29 cellular contexts compared by ENCODE assay signal in the genomic region with DNA sequence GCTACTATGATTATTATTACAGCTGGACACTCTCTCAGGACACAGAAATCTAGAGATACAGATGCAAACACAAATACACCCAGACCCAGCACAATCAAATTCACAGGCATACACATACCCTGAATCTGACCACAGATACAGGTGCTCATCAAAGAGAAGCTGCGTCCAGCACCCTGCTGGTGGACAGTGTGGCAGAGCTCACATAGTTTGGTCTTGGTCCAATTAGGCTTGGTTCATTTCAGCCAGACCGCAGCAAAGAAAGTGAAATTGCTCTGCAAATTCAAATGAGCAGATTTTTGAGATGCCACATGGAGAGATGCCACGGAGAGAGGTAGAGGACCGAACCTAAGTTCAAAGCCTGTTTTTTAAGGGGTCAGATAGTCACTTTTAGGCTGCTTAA. TPM values are rescaled to one million over a fixed set of nuclear protein-coding genes. Genes with fewer than 3 reads are reported as not detected.
"Had no signal": no experiment of that assay in that cellular context is flagged by ENCODE, and none has a peak within 500 bp of the region (broad histone marks: within the 10 kb centered on the region; RNA-seq: fewer than 3 reads in every experiment).

No MANE protein-coding gene starts in this region.

- H3K79me2 ChIP-seq: hepatocyte had no signal

- H3K4me1 ChIP-seq: body of pancreas, gastrocnemius medialis, sigmoid colon, testis, transverse colon had no signal

- H3K4me3 Mint-ChIP-seq: activated CD4-positive, alpha-beta memory T cell treated with anti-CD3 and anti-CD28 coated beads for 36 hours; activated CD4-positive, alpha-beta T cell treated with anti-CD3 and anti-CD28 coated beads, Interleukin-2, amount 10 ng/mL, durations not matched to agents 24 days and 14 days; activated T-cell treated with anti-CD3 and anti-CD28 coated beads, Interleukin-2, amount 50 U/mL, for 4 hours; activated T-helper 17 cell treated with anti-CD3 and anti-CD28 coated beads, Interleukin-2, amount 50 U/mL, for 72 hours; mesothelial cell of epicardium; naive B cell; T-helper 1 cell treated with Interleukin-12 subunit alpha and Interleukin-12 subunit beta and Interleukin-4 antibody, amounts not matched to agents 30 μg/mL and 1 μg/mL, for 36 hours had no signal

- H3K4me3 ChIP-seq: body of pancreas, coronary artery, dorsolateral prefrontal cortex, gastrocnemius medialis, hepatocyte, ovary, sigmoid colon, testis, transverse colon had no signal

- H3K9me3 ChIP-seq: body of pancreas, gastrocnemius medialis, ovary, sigmoid colon, testis, transverse colon had no signal

- H3K4me2 ChIP-seq: hepatocyte had no signal

- H3K27ac ChIP-seq: body of pancreas, coronary artery, dorsolateral prefrontal cortex, gastrocnemius medialis, hepatocyte, ovary, sigmoid colon, testis, transverse colon had no signal

- DNase-seq: activated CD4-positive, alpha-beta memory T cell treated with anti-CD3 and anti-CD28 coated beads for 36 hours; activated CD4-positive, CD25-positive, alpha-beta regulatory T cell treated with anti-CD3 and anti-CD28 coated beads, Interleukin-2, amount 50 U/mL, for 72 hours; activated gamma-delta T cell treated with Interleukin-2 at 50 U/mL for 16 hours; activated naive CD4-positive, alpha-beta T cell treated with anti-CD3 and anti-CD28 coated beads, Interleukin-2, amount 50 U/mL, for 16 hours; activated T-cell treated with anti-CD3 and anti-CD28 coated beads, Interleukin-2, amount 50 U/mL, for 4 hours; amniotic stem cell; body of pancreas; cerebellar nuclear complex; effector memory CD4-positive, alpha-beta T cell; erythroblast; gastrocnemius medialis; left cardiac atrium; mammary epithelial cell; naive B cell; ovary; retina; sigmoid colon; stimulated activated naive CD4-positive, alpha-beta T cell; T-helper 9 cell; testis; transverse colon had no signal

- ATAC-seq: activated T-cell treated with anti-CD3 and anti-CD28 coated beads, Interleukin-2, amount 50 U/mL, for 4 hours; activated T-helper 17 cell treated with anti-CD3 and anti-CD28 coated beads, Interleukin-2, amount 50 U/mL, for 72 hours; body of pancreas; gastrocnemius medialis; left cardiac atrium had no signal

- H3K4me1 Mint-ChIP-seq: activated CD4-positive, alpha-beta T cell treated with anti-CD3 and anti-CD28 coated beads, Interleukin-2, amount 10 ng/mL, durations not matched to agents 24 days and 14 days; activated T-helper 17 cell treated with anti-CD3 and anti-CD28 coated beads, Interleukin-2, amount 50 U/mL, for 72 hours; naive B cell had no signal

- H3K9me3 Mint-ChIP-seq: activated CD4-positive, alpha-beta memory T cell treated with anti-CD3 and anti-CD28 coated beads for 36 hours; activated CD4-positive, alpha-beta T cell treated with anti-CD3 and anti-CD28 coated beads, Interleukin-2, amount 10 ng/mL, durations not matched to agents 24 days and 14 days; activated T-cell treated with anti-CD3 and anti-CD28 coated beads, Interleukin-2, amount 50 U/mL, for 4 hours; activated T-helper 17 cell treated with anti-CD3 and anti-CD28 coated beads, Interleukin-2, amount 50 U/mL, for 72 hours; mesothelial cell of epicardium; T-helper 1 cell treated with Interleukin-12 subunit alpha and Interleukin-12 subunit beta and Interleukin-4 antibody, amounts not matched to agents 30 μg/mL and 1 μg/mL, for 36 hours had no signal

- H2AFZ ChIP-seq: hepatocyte had no signal

- H3K27ac Mint-ChIP-seq: activated CD4-positive, alpha-beta memory T cell treated with anti-CD3 and anti-CD28 coated beads for 36 hours; activated CD4-positive, alpha-beta T cell treated with anti-CD3 and anti-CD28 coated beads, Interleukin-2, amount 10 ng/mL, durations not matched to agents 24 days and 14 days; activated T-helper 17 cell treated with anti-CD3 and anti-CD28 coated beads, Interleukin-2, amount 50 U/mL, for 72 hours; progenitor cell of endocrine pancreas; T-helper 1 cell treated with Interleukin-12 subunit alpha and Interleukin-12 subunit beta and Interleukin-4 antibody, amounts not matched to agents 30 μg/mL and 1 μg/mL, for 36 hours had no signal

- H3K27me3 ChIP-seq: body of pancreas, dorsolateral prefrontal cortex, gastrocnemius medialis, hepatocyte, ovary, sigmoid colon, testis had no signal

- H3K36me3 Mint-ChIP-seq: activated CD4-positive, alpha-beta memory T cell treated with anti-CD3 and anti-CD28 coated beads for 36 hours; mesothelial cell of epicardium; naive B cell had no signal

- H3K36me3 ChIP-seq: gastrocnemius medialis, ovary, sigmoid colon, transverse colon had no signal

RNA-seq across cellular contexts. Expression of gene AMOTL2, which starts 55.9 kb away (rescaled TPM):
- total RNA-seq: activated CD4-positive, alpha-beta T cell treated with anti-CD3 and anti-CD28 coated beads, Interleukin-2, amount 10 ng/mL, durations not matched to agents 24 days and 14 days; activated T-helper 17 cell treated with anti-CD3 and anti-CD28 coated beads, Interleukin-2, amount 50 U/mL, for 72 hours had no signal
